ENCODE assay signal across 8 cellular contexts in genomic region chr3:133038731-133039398, GRCh38. TPM values are rescaled to one million over a fixed set of nuclear protein-coding genes. Genes with fewer than 3 reads are reported as not detected.
DNase-seq lines count a peak whose midpoint lies in the region; ATAC-seq lines count a peak whose summit lies in the region.

No MANE protein-coding gene starts in this region.

- H3K27me3 ChIP-seq in effector memory CD4-positive, alpha-beta T cell (replicated peaks; ENCODE audit: control insufficient read depth, insufficient read depth, low read length, poor library complexity, severe bottlenecking): peaks cover 3% of the 10 kb centered on the region

- H3K27ac Mint-ChIP-seq in activated T-helper 2 cell treated with anti-CD3 and anti-CD28 coated beads, Interferon-gamma antibody, Interleukin-2, Interleukin-4, amounts not matched to agents 10 μg/mL and 5 μg/mL and 100 μg/mL, durations not matched to agents 14 hours and 24 hours and 36 hours: no peak overlapping the region

- H3K36me3 Mint-ChIP-seq in activated T-helper 2 cell treated with anti-CD3 and anti-CD28 coated beads, Interferon-gamma antibody, Interleukin-2, Interleukin-4, amounts not matched to agents 10 μg/mL and 5 μg/mL and 100 μg/mL, durations not matched to agents 14 hours and 24 hours and 36 hours (ENCODE audit: low read depth): no peaks in the 10 kb centered on the region

- peaks cover 46% of the 10 kb centered on the region for H3K27me3 Mint-ChIP-seq in activated T-helper 2 cell treated with anti-CD3 and anti-CD28 coated beads, Interferon-gamma antibody, Interleukin-2, Interleukin-4, amounts not matched to agents 10 μg/mL and 5 μg/mL and 100 μg/mL, durations not matched to agents 14 hours and 24 hours and 36 hours (ENCODE audit: low read depth)

- peak overlapping the region; percentile 45 for H3K4me3 Mint-ChIP-seq in activated T-helper 2 cell treated with anti-CD3 and anti-CD28 coated beads, Interferon-gamma antibody, Interleukin-2, Interleukin-4, amounts not matched to agents 10 μg/mL and 5 μg/mL and 100 μg/mL, durations not matched to agents 14 hours and 24 hours and 36 hours (ENCODE audit: low read depth)

- H3K36me3 ChIP-seq in effector memory CD4-positive, alpha-beta T cell (ENCODE audit: control insufficient read depth, insufficient read depth, low read length): no peaks in the 10 kb centered on the region

- no peaks in the 10 kb centered on the region for H3K9me3 ChIP-seq in effector memory CD4-positive, alpha-beta T cell (ENCODE audit: control insufficient read depth, low read length)

- intact Hi-C loops in activated T-helper 2 cell treated with anti-CD3 and anti-CD28 coated beads, Interferon-gamma antibody, Interleukin-2, Interleukin-4, amounts not matched to agents 10 μg/mL and 5 μg/mL and 100 μg/mL, durations not matched to agents 14 hours and 24 hours and 36 hours (cut with micrococcal nuclease): no loop called here

- peaks cover 2% of the 10 kb centered on the region for H3K4me1 Mint-ChIP-seq in activated T-helper 2 cell treated with anti-CD3 and anti-CD28 coated beads, Interferon-gamma antibody, Interleukin-2, Interleukin-4, amounts not matched to agents 10 μg/mL and 5 μg/mL and 100 μg/mL, durations not matched to agents 14 hours and 24 hours and 36 hours (ENCODE audit: low read depth)

- H3K9me3 Mint-ChIP-seq in activated T-helper 2 cell treated with anti-CD3 and anti-CD28 coated beads, Interferon-gamma antibody, Interleukin-2, Interleukin-4, amounts not matched to agents 10 μg/mL and 5 μg/mL and 100 μg/mL, durations not matched to agents 14 hours and 24 hours and 36 hours: no peaks in the 10 kb centered on the region

- H3K4me3 ChIP-seq in skeletal muscle cell (ENCODE audit: low read depth, low read length): peak overlapping the region; percentile 64
- no peak overlapping the region for H3K4me3 ChIP-seq in effector memory CD4-positive, alpha-beta T cell (ENCODE audit: insufficient read depth, low read depth, low read length, poor library complexity, severe bottlenecking)

- no peak for ATAC-seq in GM18870 (IDR thresholded peaks at IDR 0.05; ENCODE audit: unreplicated experiment)

- H3K27ac ChIP-seq in effector memory CD4-positive, alpha-beta T cell (ENCODE audit: insufficient read depth, low read length, poor library complexity, severe bottlenecking): no peak overlapping the region

- peaks cover 4% of the 10 kb centered on the region for H3K4me1 ChIP-seq in effector memory CD4-positive, alpha-beta T cell (ENCODE audit: control insufficient read depth, insufficient read depth, low read length, poor library complexity, severe bottlenecking)

- DNase-seq in activated CD8-positive, alpha-beta memory T cell treated with anti-CD3 and anti-CD28 coated beads, Interleukin-2, amount 50 U/mL, for 48 hours: peak; percentile 50
- DNase-seq in activated CD8-positive, alpha-beta memory T cell treated with anti-CD3 and anti-CD28 coated beads for 24 hours: no peak
- DNase-seq in activated T-helper 2 cell treated with anti-CD3 and anti-CD28 coated beads, Interferon-gamma antibody, Interleukin-2, Interleukin-4, amounts not matched to agents 10 μg/mL and 5 μg/mL and 100 μg/mL, durations not matched to agents 14 hours and 24 hours and 36 hours (ENCODE audit: low spot score): no peak
- peak in 28 of 51 donors; percentile 2 to 63 (median 23) for DNase-seq in hypothalamus (lab: John Stamatoyannopoulos, UW)
- DNase-seq in skeletal muscle cell (ENCODE audit: low read depth): no peak
- DNase-seq in cortex of kidney (lab: John Stamatoyannopoulos, UW): no peak
- DNase-seq in effector memory CD4-positive, alpha-beta T cell: no peak

RNA-seq across cellular contexts. Expression of gene TMEM108, which starts 0.7 kb away (rescaled TPM):
- total RNA-seq in activated T-helper 2 cell treated with anti-CD3 and anti-CD28 coated beads, Interferon-gamma antibody, Interleukin-2, Interleukin-4, amounts not matched to agents 10 μg/mL and 5 μg/mL and 100 μg/mL, durations not matched to agents 14 hours and 24 hours and 36 hours: 0.07 TPM in 1 of 2 replicates, not detected in the other

Comparison
In these comparisons a context has a peak if more than half of its experiments do, and no peak if none do; other contexts are left out.
1. DNase-seq: peak in activated CD8-positive, alpha-beta memory T cell treated with anti-CD3 and anti-CD28 coated beads, Interleukin-2, amount 50 U/mL, for 48 hours (single experiment) and hypothalamus (28 of 51); none in activated CD8-positive, alpha-beta memory T cell treated with anti-CD3 and anti-CD28 coated beads for 24 hours (single experiment), activated T-helper 2 cell treated with anti-CD3 and anti-CD28 coated beads, Interferon-gamma antibody, Interleukin-2, Interleukin-4, amounts not matched to agents 10 μg/mL and 5 μg/mL and 100 μg/mL, durations not matched to agents 14 hours and 24 hours and 36 hours (single experiment), skeletal muscle cell (single experiment), cortex of kidney (single experiment) and effector memory CD4-positive, alpha-beta T cell (0 of 3).